In the genomic region with DNA sequence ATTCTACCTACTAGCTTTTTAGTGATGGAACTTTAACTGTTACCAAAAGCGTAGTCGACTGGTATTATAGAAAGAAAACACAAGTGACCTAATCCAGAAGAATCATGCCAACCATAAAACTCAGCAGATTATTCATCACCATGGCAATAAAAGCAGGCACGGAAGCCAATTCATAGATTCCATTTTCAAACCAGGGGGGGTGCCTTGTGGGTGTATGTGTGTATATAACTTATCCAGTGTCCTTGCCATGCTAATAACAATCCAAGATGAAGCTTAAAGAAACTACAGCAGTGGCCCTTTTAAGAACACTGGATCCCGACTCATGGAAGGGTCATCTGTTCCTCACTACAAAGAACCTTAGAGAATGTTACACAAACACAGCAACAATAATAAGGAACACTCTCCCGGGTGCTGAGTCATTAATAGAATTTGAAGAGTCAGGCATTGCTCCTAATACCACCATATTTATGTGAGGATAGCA, we compare ENCODE assay signal across 12 cellular contexts.
DNase-seq lines count a peak whose midpoint lies in the region; ATAC-seq, FAIRE-seq and TF ChIP-seq lines count a peak whose summit lies in the region.
"Had no signal": no experiment of that assay in that cellular context is flagged by ENCODE, and none has a peak within 500 bp of the region (broad histone marks: within the 10 kb centered on the region; RNA-seq: fewer than 3 reads in every experiment).

No MANE protein-coding gene starts in this region.

- no peaks in the 10 kb centered on the region for H3K27me3 ChIP-seq in pancreas
- H3K27me3 ChIP-seq: esophagus muscularis mucosa had no signal

- no peak overlapping the region for H3K4me3 ChIP-seq in pancreas
- H3K4me3 ChIP-seq: esophagus muscularis mucosa, HAP-1 had no signal

- H3K9me3 ChIP-seq in pancreas, result no peaks in the 10 kb centered on the region
- H3K9me3 ChIP-seq: esophagus muscularis mucosa, HAP-1 had no signal

- CTCF ChIA-PET in Calu3 (lab: Charles Lee), result interaction anchor here (1.2 kb wide), 1 partner anchor 12 kb away, joined by 3 read pairs; no protein-coding TSS in a partner anchor

- peaks cover 0 to 14% (median 7%) of the 10 kb centered on the region in 3 donors for H3K4me1 ChIP-seq in pancreas
- H3K4me1 ChIP-seq: HAP-1 had no signal

- no peak for FAIRE-seq in RCC 7860 (lab: Jason Lieb, UNC)
- FAIRE-seq in pancreas (lab: Jason Lieb, UNC), result peak; percentile 51

- H3K36me3 ChIP-seq in pancreas, result no peaks in the 10 kb centered on the region
- H3K36me3 ChIP-seq: esophagus muscularis mucosa, HAP-1 had no signal

- peaks cover 6% of the 10 kb centered on the region for H3K9me3 Mint-ChIP-seq in Calu3 (ENCODE audit: low read depth, unreplicated experiment)
- H3K9me3 Mint-ChIP-seq in activated T-cell treated with anti-CD3 and anti-CD28 coated beads, Interleukin-2, amount 50 U/mL, for 72 hours, result no peaks in the 10 kb centered on the region

- BruUV-seq in Calu3 (replicated peaks; lab: Mats Ljungman, UMichigan), result no TSS peak

- DNase-seq in Calu3, result no peak
- DNase-seq in RCC 7860 (ENCODE audit: low spot score), result peak; percentile 47
- DNase-seq in epithelial cell of prostate (ENCODE audit: low read depth, low spot score), result no peak
- DNase-seq in pancreas, result no peak
- no peak for DNase-seq in activated T-cell treated with anti-CD3 and anti-CD28 coated beads, Interleukin-2, amount 50 U/mL, for 72 hours
- DNase-seq: activated T-cell treated with anti-CD3 and anti-CD28 coated beads, Interleukin-2, amount 50 U/mL, for 48 hours; stimulated activated CD4-positive, alpha-beta T cell treated with anti-CD3 and anti-CD28 coated beads, Interleukin-4, amount 100 ng/mL, for 24 hours had no signal

- no peak overlapping the region for H3K4me3 Mint-ChIP-seq in Calu3 (ENCODE audit: low read depth, unreplicated experiment)
- no peak overlapping the region for H3K4me3 Mint-ChIP-seq in activated T-cell treated with anti-CD3 and anti-CD28 coated beads, Interleukin-2, amount 50 U/mL, for 72 hours

- H3K27ac Mint-ChIP-seq in Calu3 (ENCODE audit: unreplicated experiment), result peak overlapping the region; percentile 68
- H3K27ac Mint-ChIP-seq in activated T-cell treated with anti-CD3 and anti-CD28 coated beads, Interleukin-2, amount 50 U/mL, for 72 hours, result no peak overlapping the region

- peak in 1 of 4 donors; percentile 34 for ATAC-seq in pancreas
- no peak for ATAC-seq in HG03025 (IDR thresholded peaks at IDR 0.05; ENCODE audit: low FRiP score, unreplicated experiment)
- no peak for ATAC-seq in activated T-cell treated with anti-CD3 and anti-CD28 coated beads, Interleukin-2, amount 50 U/mL, for 72 hours (replicated peaks in 1 of 2)
- no peak for ATAC-seq in GM18867 (IDR thresholded peaks at IDR 0.05; ENCODE audit: unreplicated experiment)
- no peak for ATAC-seq in HG03280 (IDR thresholded peaks at IDR 0.05; ENCODE audit: unreplicated experiment)

- no peak for TF ChIP-seq CTCF in Calu3 (IDR thresholded peaks at IDR 0.05; ENCODE audit: unreplicated experiment)
- no peak for TF ChIP-seq CTCF in pancreas (IDR thresholded peaks at IDR 0.05)

- H3K27ac ChIP-seq in epithelial cell of prostate (peak overlapping the region; percentile 12), pancreas (no peak overlapping the region)
- H3K27ac ChIP-seq: esophagus muscularis mucosa had no signal

- no peaks in the 10 kb centered on the region for H3K27me3 Mint-ChIP-seq in Calu3 (ENCODE audit: unreplicated experiment)
- H3K27me3 Mint-ChIP-seq in activated T-cell treated with anti-CD3 and anti-CD28 coated beads, Interleukin-2, amount 50 U/mL, for 72 hours (ENCODE audit: low read depth), result no peaks in the 10 kb centered on the region

- H3K4me1 Mint-ChIP-seq in Calu3 (ENCODE audit: low read depth, unreplicated experiment), result peaks cover 77% of the 10 kb centered on the region
- H3K4me1 Mint-ChIP-seq in activated T-cell treated with anti-CD3 and anti-CD28 coated beads, Interleukin-2, amount 50 U/mL, for 72 hours (ENCODE audit: low read depth), result no peaks in the 10 kb centered on the region

- WGBS in pancreas, 2 donors, result 85% methylated on average over 5 of the region's 5 CpGs

- peaks cover 16% of the 10 kb centered on the region for H3K36me3 Mint-ChIP-seq in Calu3 (ENCODE audit: insufficient read depth, unreplicated experiment)
- no peaks in the 10 kb centered on the region for H3K36me3 Mint-ChIP-seq in activated T-cell treated with anti-CD3 and anti-CD28 coated beads, Interleukin-2, amount 50 U/mL, for 72 hours (ENCODE audit: insufficient read depth in 2 of 2)

- intact Hi-C loops in Calu3 (cut with micrococcal nuclease; ENCODE audit: unreplicated experiment) (no loop called here), pancreas (cut with DNase I) (no loop called here)
